1 cellular context compared by ENCODE assay signal in genomic region chr1:171188388-171189266, GRCh38.
TF ChIP-seq lines count a peak whose summit lies in the region.

No MANE protein-coding gene starts in this region.

TF ChIP-seq in IMR-90, 13 proteins besides CTCF, POLR2A, EP300 and RAD21 (continued from another document):
- TF ChIP-seq, protein P1, sequence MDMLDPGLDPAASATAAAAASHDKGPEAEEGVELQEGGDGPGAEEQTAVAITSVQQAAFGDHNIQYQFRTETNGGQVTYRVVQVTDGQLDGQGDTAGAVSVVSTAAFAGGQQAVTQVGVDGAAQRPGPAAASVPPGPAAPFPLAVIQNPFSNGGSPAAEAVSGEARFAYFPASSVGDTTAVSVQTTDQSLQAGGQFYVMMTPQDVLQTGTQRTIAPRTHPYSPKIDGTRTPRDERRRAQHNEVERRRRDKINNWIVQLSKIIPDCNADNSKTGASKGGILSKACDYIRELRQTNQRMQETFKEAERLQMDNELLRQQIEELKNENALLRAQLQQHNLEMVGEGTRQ (IDR thresholded peaks at IDR 0.05; ENCODE audit: low read depth, low read length), result no peak
- TF ChIP-seq CHD1 (IDR thresholded peaks at IDR 0.05; ENCODE audit: low read depth, low read length) (no peak), NFE2L2 (IDR thresholded peaks at IDR 0.05; ENCODE audit: low read depth, low read length) (no peak)
- TF ChIP-seq, protein P2, sequence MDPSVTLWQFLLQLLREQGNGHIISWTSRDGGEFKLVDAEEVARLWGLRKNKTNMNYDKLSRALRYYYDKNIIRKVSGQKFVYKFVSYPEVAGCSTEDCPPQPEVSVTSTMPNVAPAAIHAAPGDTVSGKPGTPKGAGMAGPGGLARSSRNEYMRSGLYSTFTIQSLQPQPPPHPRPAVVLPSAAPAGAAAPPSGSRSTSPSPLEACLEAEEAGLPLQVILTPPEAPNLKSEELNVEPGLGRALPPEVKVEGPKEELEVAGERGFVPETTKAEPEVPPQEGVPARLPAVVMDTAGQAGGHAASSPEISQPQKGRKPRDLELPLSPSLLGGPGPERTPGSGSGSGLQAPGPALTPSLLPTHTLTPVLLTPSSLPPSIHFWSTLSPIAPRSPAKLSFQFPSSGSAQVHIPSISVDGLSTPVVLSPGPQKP (IDR thresholded peaks at IDR 0.05; ENCODE audit: borderline replicate concordance, low read depth, low read length), result no peak
